ENCODE assay signal across 18 cellular contexts in the genomic region with DNA sequence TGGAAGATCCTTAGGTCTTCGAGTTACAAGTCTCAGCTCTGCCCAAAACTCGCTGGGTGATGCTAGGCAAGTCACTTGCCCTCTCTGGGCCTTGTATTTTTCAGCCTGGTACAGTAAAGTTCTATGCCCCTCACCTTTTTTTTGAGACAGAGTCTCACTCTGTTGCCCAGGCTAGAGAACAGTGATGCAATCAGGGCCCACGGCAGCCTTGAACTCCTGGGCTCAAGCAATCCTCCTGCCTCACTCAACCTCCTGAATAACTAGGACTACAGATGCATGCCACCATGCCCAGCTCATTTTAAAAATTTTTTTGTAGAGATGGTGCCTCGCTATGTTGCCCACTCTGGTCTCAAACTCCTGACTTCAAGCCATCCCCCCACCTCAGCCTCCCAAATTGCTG. TPM values are rescaled to one million over a fixed set of nuclear protein-coding genes. Genes with fewer than 3 reads are reported as not detected.
"Had no signal": no experiment of that assay in that cellular context is flagged by ENCODE, and none has a peak within 500 bp of the region (broad histone marks: within the 10 kb centered on the region; RNA-seq: fewer than 3 reads in every experiment).

No MANE protein-coding gene starts in this region.

- H2AFZ ChIP-seq: neural progenitor cell, parathyroid adenoma had no signal

- H3K27ac ChIP-seq: lower lobe of right lung, neural progenitor cell, parathyroid adenoma had no signal

- H3K9me3 ChIP-seq: heart left ventricle, lower lobe of right lung had no signal

- DNase-seq: activated CD4-positive, alpha-beta T cell treated with anti-CD3 and anti-CD28 coated beads, Interleukin-2, amount 10 ng/mL, durations not matched to agents 7 days and 5 days; activated CD8-positive, alpha-beta memory T cell treated with anti-CD3 and anti-CD28 coated beads, Interleukin-2, amount 50 U/mL, for 48 hours; activated gamma-delta T cell treated with Interleukin-2 at 50 U/mL for 16 hours; activated T-cell treated with anti-CD3 and anti-CD28 coated beads, Interleukin-2, amount 50 U/mL, for 72 hours; amniotic stem cell; effector memory CD4-positive, alpha-beta T cell; heart left ventricle; left cardiac atrium; lower lobe of right lung; naive B cell; small intestine; stimulated activated CD4-positive, alpha-beta T cell treated with anti-CD3 and anti-CD28 coated beads, Interleukin-4, amount 100 ng/mL, for 4 hours; stimulated activated CD8-positive, alpha-beta memory T cell treated with anti-CD3 and anti-CD28 coated beads, Interleukin-4, amount 100 ng/mL, for 48 hours; stimulated activated naive CD8-positive, alpha-beta T cell treated with anti-CD3 and anti-CD28 coated beads, Interleukin-15, Interleukin-2, amounts not matched to agents 100 U/mL and 50 U/mL, for 24 hours; T-helper 2 cell had no signal

- H3K4me2 ChIP-seq: neural progenitor cell had no signal

- H3K9ac ChIP-seq: neural progenitor cell, parathyroid adenoma had no signal

- H3K79me2 ChIP-seq: parathyroid adenoma had no signal

- FAIRE-seq: frontal cortex, small intestine had no signal

- ATAC-seq: activated T-cell treated with anti-CD3 and anti-CD28 coated beads, Interleukin-2, amount 50 U/mL, for 72 hours; heart left ventricle; left cardiac atrium; lower lobe of right lung; stimulated activated naive CD8-positive, alpha-beta T cell treated with anti-CD3 and anti-CD28 coated beads, Interleukin-15, Interleukin-2, amounts not matched to agents 100 U/mL and 50 U/mL, for 24 hours had no signal

- H3K4me3 ChIP-seq: lower lobe of right lung, neural progenitor cell had no signal

- H3K36me3 ChIP-seq: heart left ventricle, lower lobe of right lung, neural progenitor cell had no signal

- H3K4me1 ChIP-seq: parathyroid adenoma had no signal

RNA-seq across cellular contexts. Expression of gene MYH11, which starts 3.8 kb away (rescaled TPM):
- total RNA-seq: activated T-cell treated with anti-CD3 and anti-CD28 coated beads, Interleukin-2, amount 50 U/mL, for 72 hours had no signal
